ENCODE assay signal across 27 cellular contexts in the genomic region with DNA sequence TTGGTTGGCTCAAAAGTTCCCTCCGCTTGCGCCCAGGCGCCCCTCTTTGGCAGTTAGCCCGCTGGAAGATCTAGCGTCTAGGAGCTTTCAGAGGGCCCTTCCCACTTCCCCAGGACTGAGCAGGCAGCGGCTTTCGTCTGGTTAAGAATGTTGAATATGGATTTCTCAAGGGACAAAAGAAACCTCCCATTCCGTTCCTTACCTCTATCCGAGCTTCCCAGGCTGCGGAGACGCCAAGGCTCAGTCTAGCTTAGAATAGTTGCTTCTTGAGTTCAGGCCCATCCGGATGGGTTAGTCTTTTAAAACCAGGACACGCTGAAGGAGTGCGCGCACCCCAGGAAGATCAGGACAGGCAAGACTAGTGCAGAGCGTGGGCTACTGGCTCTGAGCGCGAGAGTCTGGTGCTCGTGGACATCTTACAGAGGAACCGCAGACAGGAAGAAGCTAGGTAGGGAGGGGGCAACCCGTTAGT. TPM values are rescaled to one million over a fixed set of nuclear protein-coding genes. Genes with fewer than 3 reads are reported as not detected.
DNase-seq lines count a peak whose midpoint lies in the region; ATAC-seq and TF ChIP-seq lines count a peak whose summit lies in the region.
"Had no signal": no experiment of that assay in that cellular context is flagged by ENCODE, and none has a peak within 500 bp of the region (broad histone marks: within the 10 kb centered on the region; RNA-seq: fewer than 3 reads in every experiment).

No MANE protein-coding gene starts in this region.

- H3K79me2 ChIP-seq in neural cell (replicated peaks; ENCODE audit: insufficient read depth, low read length) = no peaks in the 10 kb centered on the region
- no peaks in the 10 kb centered on the region for H3K79me2 ChIP-seq in Karpas-422 (ENCODE audit: low read length)

- no peaks in the 10 kb centered on the region for H3K9me2 ChIP-seq in neural cell (ENCODE audit: insufficient read depth, low read length)
- H3K9me2 ChIP-seq in Karpas-422 (replicated peaks; ENCODE audit: insufficient read depth, low read length) = no peaks in the 10 kb centered on the region
- H3K9me2 ChIP-seq: SK-N-SH had no signal

- H3K4me3 ChIP-seq in HUES6 (ENCODE audit: low read depth, low read length) = peak overlapping the region; percentile 79
- H3K4me3 ChIP-seq in endodermal cell (ENCODE audit: low read length) = peak overlapping the region; percentile 78
- H3K4me3 ChIP-seq in neural cell (ENCODE audit: low read length) = peak overlapping the region; percentile 76
- no peak overlapping the region for H3K4me3 ChIP-seq in suprapubic skin
- no peak overlapping the region for H3K4me3 ChIP-seq in naive thymus-derived CD4-positive, alpha-beta T cell (ENCODE audit: low read length)
- no peak overlapping the region for H3K4me3 ChIP-seq in Karpas-422 (ENCODE audit: low read length)
- H3K4me3 ChIP-seq: lung, Peyer's patch had no signal

- H3K4me3 Mint-ChIP-seq in endodermal cell = peak overlapping the region; percentile 63
- peak overlapping the region in 2 of 10 donors; percentile 9 to 45 for H3K4me3 Mint-ChIP-seq in naive thymus-derived CD4-positive, alpha-beta T cell
- H3K4me3 Mint-ChIP-seq: immature natural killer cell; natural killer cell; stimulated activated naive B cell treated with anti-CD40 and anti-IgM and Interleukin-4, amounts not matched to agents 10 μg/mL and 1 μg/mL and 100 μg/mL, for 72 hours had no signal

- peaks cover 91% of the 10 kb centered on the region for H3K27me3 Mint-ChIP-seq in endodermal cell (ENCODE audit: insufficient read depth)
- peaks cover 61 to 92% (median 74%) of the 10 kb centered on the region in 5 donors for H3K27me3 Mint-ChIP-seq in naive thymus-derived CD4-positive, alpha-beta T cell

- peak overlapping the region; percentile 54 for H3K4me2 ChIP-seq in neural cell (ENCODE audit: low read length)
- H3K4me2 ChIP-seq in Karpas-422 (ENCODE audit: low read depth, low read length, poor library complexity, severe bottlenecking) = no peak overlapping the region
- H3K4me2 ChIP-seq: SK-N-SH had no signal

- H3K27ac ChIP-seq in HUES6 (ENCODE audit: low read depth, low read length) (no peak overlapping the region), endodermal cell (ENCODE audit: low read depth, low read length) (no peak overlapping the region), neural cell (ENCODE audit: low read length) (peak overlapping the region; percentile 44), suprapubic skin (no peak overlapping the region), Karpas-422 (ENCODE audit: low read length) (no peak overlapping the region)
- no peak overlapping the region for H3K27ac ChIP-seq in naive thymus-derived CD4-positive, alpha-beta T cell (ENCODE audit: low read depth, low read length)
- H3K27ac ChIP-seq: gastrocnemius medialis, Peyer's patch had no signal

- no peak for TF ChIP-seq POLR2A in suprapubic skin (IDR thresholded peaks at IDR 0.05)

- POLR2A ChIA-PET in naive thymus-derived CD4-positive, alpha-beta T cell (lab: Charles Lee) = no interaction called here

- CTCF ChIA-PET in naive thymus-derived CD4-positive, alpha-beta T cell (lab: Charles Lee) = no interaction called here

- H3K36me3 Mint-ChIP-seq in endodermal cell (ENCODE audit: low read depth) = no peaks in the 10 kb centered on the region
- no peaks in the 10 kb centered on the region for H3K36me3 Mint-ChIP-seq in naive thymus-derived CD4-positive, alpha-beta T cell
- H3K36me3 Mint-ChIP-seq: immature natural killer cell; stimulated activated naive B cell treated with anti-CD40 and anti-IgM and Interleukin-4, amounts not matched to agents 10 μg/mL and 1 μg/mL and 100 μg/mL, for 72 hours had no signal

- no peak for ATAC-seq in naive thymus-derived CD4-positive, alpha-beta T cell
- ATAC-seq: gastrocnemius medialis; HCT116; natural killer cell; stimulated activated naive B cell treated with anti-CD40 and anti-IgM and Interleukin-4, amounts not matched to agents 10 μg/mL and 1 μg/mL and 100 μg/mL, for 72 hours had no signal

- H3K4me1 Mint-ChIP-seq in endodermal cell = peaks cover 25% of the 10 kb centered on the region
- H3K4me1 Mint-ChIP-seq in naive thymus-derived CD4-positive, alpha-beta T cell = peaks cover 0 to 19% (median 10%) of the 10 kb centered on the region in 7 donors

- H3K9me3 ChIP-seq in HUES6 (ENCODE audit: control insufficient read depth, insufficient read depth, low read depth, low read length) (no peaks in the 10 kb centered on the region), endodermal cell (ENCODE audit: control insufficient read depth, low read length) (no peaks in the 10 kb centered on the region), neural cell (ENCODE audit: low read length) (no peaks in the 10 kb centered on the region), suprapubic skin (no peaks in the 10 kb centered on the region), Karpas-422 (ENCODE audit: low read length) (no peaks in the 10 kb centered on the region)
- no peaks in the 10 kb centered on the region for H3K9me3 ChIP-seq in naive thymus-derived CD4-positive, alpha-beta T cell (ENCODE audit: control insufficient read depth in 2 of 3, low read length in 3 of 3)
- H3K9me3 ChIP-seq: gastrocnemius medialis, Peyer's patch, SK-N-SH had no signal

- no peaks in the 10 kb centered on the region for H3F3A ChIP-seq in neural cell (ENCODE audit: insufficient read depth, low read length, poor library complexity, severe bottlenecking)

- H3K4me1 ChIP-seq in HUES6 (ENCODE audit: control insufficient read depth, insufficient read depth, low read length) = peaks cover 20% of the 10 kb centered on the region
- no peaks in the 10 kb centered on the region for H3K4me1 ChIP-seq in endodermal cell (ENCODE audit: control insufficient read depth, insufficient read depth, low read length)
- H3K4me1 ChIP-seq in suprapubic skin = peaks cover 16% of the 10 kb centered on the region
- H3K4me1 ChIP-seq in naive thymus-derived CD4-positive, alpha-beta T cell (ENCODE audit: control insufficient read depth in 2 of 2, insufficient read depth in 2 of 2, low read length in 2 of 2) = no peaks in the 10 kb centered on the region
- H3K4me1 ChIP-seq in Karpas-422 (ENCODE audit: low read length) = no peaks in the 10 kb centered on the region

- H2AFZ ChIP-seq in neural cell (ENCODE audit: low read depth, low read length) = no peak overlapping the region
- no peak overlapping the region for H2AFZ ChIP-seq in Karpas-422 (ENCODE audit: low read length)

- H4K20me1 ChIP-seq in neural cell (ENCODE audit: insufficient read depth) (no peaks in the 10 kb centered on the region), Karpas-422 (ENCODE audit: insufficient read depth, low read depth, low read length) (no peaks in the 10 kb centered on the region)

- DNase-seq in DMS79 (lab: John Stamatoyannopoulos, UW) (peak; percentile 28), endodermal cell (peak; percentile 73), suprapubic skin (ENCODE audit: low spot score in 2 of 2) (no peak), DMS53 treated with DMSO at 0.1 percent for 48 hours (lab: John Stamatoyannopoulos, UW; ENCODE audit: unreplicated experiment) (no peak), Karpas-422 (no peak)
- no peak for DNase-seq in naive thymus-derived CD4-positive, alpha-beta T cell
- DNase-seq: activated CD4-positive, alpha-beta T cell treated with anti-CD3 and anti-CD28 coated beads, Interleukin-2, amount 50 U/mL, for 1 hour; activated naive CD4-positive, alpha-beta T cell; activated T-cell treated with anti-CD3 and anti-CD28 coated beads for 4 hours; AML-193; DMS153; gastrocnemius medialis; immature natural killer cell; natural killer cell; NCI-H82; Peyer's patch; SK-N-SH; stimulated activated CD4-positive, alpha-beta T cell treated with anti-CD3 and anti-CD28 coated beads, Interleukin-12 subunit alpha, Interleukin-12 subunit beta, amount 100 ng/mL, for 4 hours; stimulated activated naive B cell treated with anti-CD40 and anti-IgM and Interleukin-4, amounts not matched to agents 10 μg/mL and 1 μg/mL and 100 μg/mL, for 72 hours; T1000; trophoblast cell had no signal

- TF ChIP-seq EP300 in neural cell (conservative IDR thresholded peaks at IDR 0.05; ENCODE audit: poor library complexity, severe bottlenecking) = no peak
- TF ChIP-seq EP300 in suprapubic skin (IDR thresholded peaks at IDR 0.05) = no peak

- H3K9me3 Mint-ChIP-seq in endodermal cell = no peaks in the 10 kb centered on the region
- H3K9me3 Mint-ChIP-seq in naive thymus-derived CD4-positive, alpha-beta T cell = peaks cover 0 to 14% (median 0%) of the 10 kb centered on the region in 11 donors
- H3K9me3 Mint-ChIP-seq: natural killer cell had no signal

- intact Hi-C loops in naive thymus-derived CD4-positive, alpha-beta T cell (cut with micrococcal nuclease) = no loop called here

- TF ChIP-seq CTCF in endodermal cell (conservative IDR thresholded peaks at IDR 0.05) = no peak
- no peak for TF ChIP-seq CTCF in neural cell (IDR thresholded peaks at IDR 0.05; ENCODE audit: poor library complexity, severe bottlenecking)
- TF ChIP-seq CTCF in suprapubic skin (IDR thresholded peaks at IDR 0.05) = no peak

- no peak overlapping the region for H3K27ac Mint-ChIP-seq in endodermal cell
- no peak overlapping the region for H3K27ac Mint-ChIP-seq in naive thymus-derived CD4-positive, alpha-beta T cell
- H3K27ac Mint-ChIP-seq: immature natural killer cell; natural killer cell; stimulated activated naive B cell treated with anti-CD40 and anti-IgM and Interleukin-4, amounts not matched to agents 10 μg/mL and 1 μg/mL and 100 μg/mL, for 72 hours had no signal

- no peak for TF ChIP-seq RAD21 in neural cell (conservative IDR thresholded peaks at IDR 0.05)

- H3K9ac ChIP-seq in HUES6 (ENCODE audit: low read length) (no peak overlapping the region), endodermal cell (ENCODE audit: extremely low read depth, low read length, poor library complexity, severe bottlenecking) (no peak overlapping the region), neural cell (ENCODE audit: low read length) (peak overlapping the region; percentile 72), Karpas-422 (ENCODE audit: low read length) (no peak overlapping the region)
- H3K9ac ChIP-seq: SK-N-SH had no signal

- H3K36me3 ChIP-seq in HUES6 (ENCODE audit: control insufficient read depth, insufficient read depth, low read length) = no peaks in the 10 kb centered on the region
- no peaks in the 10 kb centered on the region for H3K36me3 ChIP-seq in endodermal cell (ENCODE audit: control insufficient read depth, insufficient read depth, low read length)
- no peaks in the 10 kb centered on the region for H3K36me3 ChIP-seq in neural cell (ENCODE audit: insufficient read depth, low read length)
- H3K36me3 ChIP-seq in suprapubic skin = no peaks in the 10 kb centered on the region
- H3K36me3 ChIP-seq in naive thymus-derived CD4-positive, alpha-beta T cell (ENCODE audit: control insufficient read depth in 2 of 3, insufficient read depth in 3 of 3, low read length in 3 of 3) = no peaks in the 10 kb centered on the region
- no peaks in the 10 kb centered on the region for H3K36me3 ChIP-seq in Karpas-422 (ENCODE audit: insufficient read depth, low read length)
- H3K36me3 ChIP-seq: gastrocnemius medialis, Peyer's patch had no signal

- WGBS in endodermal cell (ENCODE audit: insufficient coverage in 1 of 2, insufficient read length in 1 of 2), 2 experiments = 4 to 8% methylated on average over 9 to 20 of the region's 21 CpGs
- WGBS in suprapubic skin = 5% methylated on average over 17 of the region's 21 CpGs

- H3K27me3 ChIP-seq in HUES6 (ENCODE audit: control insufficient read depth, insufficient read depth, low read length) = peaks cover 75% of the 10 kb centered on the region
- peaks cover 81% of the 10 kb centered on the region for H3K27me3 ChIP-seq in endodermal cell (ENCODE audit: control insufficient read depth, insufficient read depth, low read length, poor library complexity, severe bottlenecking)
- H3K27me3 ChIP-seq in neural cell (ENCODE audit: insufficient read depth, low read depth, low read length) = peaks cover 52% of the 10 kb centered on the region
- H3K27me3 ChIP-seq in suprapubic skin = peaks cover 85% of the 10 kb centered on the region
- H3K27me3 ChIP-seq in naive thymus-derived CD4-positive, alpha-beta T cell (ENCODE audit: control insufficient read depth in 2 of 2, insufficient read depth in 2 of 2, low read length in 2 of 2) = peaks cover 0 to 12% of the 10 kb centered on the region in 2 donors
- no peaks in the 10 kb centered on the region for H3K27me3 ChIP-seq in Karpas-422 (ENCODE audit: low read length)

RNA-seq across cellular contexts. Expression of gene NELL1, which starts 1.6 kb away (rescaled TPM):
- under 1 TPM; 0.09 to 0.11 TPM for total RNA-seq in endodermal cell
- 1.6 TPM for polyA plus RNA-seq in endodermal cell (2013, experiment 1 of 2)
- polyA plus RNA-seq in endodermal cell (2013, experiment 2 of 2) = 2.9 TPM
- polyA plus RNA-seq in neural cell = 48.0 and 70.4 TPM in 2 replicates
- 128 and 131 TPM in 2 replicates for polyA minus RNA-seq in neural cell
- total RNA-seq in suprapubic skin = 1 to 10 TPM in 1 of 4 donors, under 1 TPM in 1, not detected in 2; 0.18 to 3.9 TPM
- total RNA-seq in naive thymus-derived CD4-positive, alpha-beta T cell = not detected
- polyA plus RNA-seq in naive thymus-derived CD4-positive, alpha-beta T cell = not detected
- total RNA-seq in Karpas-422 (2014; rRNA removed; shearing (Covaris generic); ENCODE audit: low replicate concordance) = 0.19 and 0.25 TPM in 2 replicates
- total RNA-seq: gastrocnemius medialis, MCF 10A, natural killer cell, Peyer's patch, pulmonary artery endothelial cell had no signal
- polyA plus RNA-seq: immature natural killer cell, SK-N-SH had no signal

Comparison
In these comparisons a context has a peak if more than half of its experiments do, and no peak if none do; other contexts are left out.
1. DNase-seq: peak in DMS79 (single experiment) and endodermal cell (single experiment); none in suprapubic skin (0 of 2), naive thymus-derived CD4-positive, alpha-beta T cell (0 of 9), DMS53 treated with DMSO at 0.1 percent for 48 hours (single experiment) and Karpas-422 (single experiment).
2. H3K4me3 ChIP-seq: peak in HUES6 (single experiment), endodermal cell (single experiment) and neural cell (single experiment); none in suprapubic skin (single experiment), naive thymus-derived CD4-positive, alpha-beta T cell (single experiment) and Karpas-422 (single experiment).